ENCODE assay signal across 19 cellular contexts in the genomic region with DNA sequence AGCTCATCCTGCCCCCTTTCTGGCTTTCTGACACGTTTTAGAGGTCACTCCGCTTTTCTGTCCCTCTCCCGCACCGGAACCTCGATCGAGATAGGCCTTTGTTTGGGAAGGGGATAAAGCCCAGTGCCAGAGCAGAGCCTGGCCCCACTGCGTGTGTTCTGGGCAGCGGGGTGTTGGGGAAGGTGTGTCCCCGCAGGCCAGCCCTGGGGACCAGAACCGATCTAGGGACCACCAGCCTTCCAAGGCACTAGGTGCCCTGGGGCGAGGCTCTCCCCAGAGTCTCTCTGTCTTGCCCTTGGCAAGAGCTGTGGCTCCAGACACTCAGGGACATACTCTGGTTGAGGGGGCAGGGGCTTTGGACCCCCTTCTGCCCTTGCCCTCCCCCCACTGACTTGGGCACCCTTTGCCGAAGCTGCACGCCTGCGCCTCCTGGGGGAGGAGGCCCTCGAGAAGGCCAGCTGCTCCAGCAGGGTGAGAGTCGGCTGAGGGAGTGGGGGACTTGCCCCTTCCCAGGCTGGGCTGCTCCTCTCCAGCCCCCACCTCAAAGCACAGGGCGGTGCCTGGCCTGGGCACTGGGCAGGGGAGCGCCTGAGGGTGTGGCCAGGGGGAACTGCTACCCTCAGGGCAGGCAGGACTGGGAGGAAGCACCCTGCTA. TPM values are rescaled to one million over a fixed set of nuclear protein-coding genes. Genes with fewer than 3 reads are reported as not detected.
"Had no signal": no experiment of that assay in that cellular context is flagged by ENCODE, and none has a peak within 500 bp of the region (broad histone marks: within the 10 kb centered on the region; RNA-seq: fewer than 3 reads in every experiment).

No MANE protein-coding gene starts in this region.

- H3K27me3 Mint-ChIP-seq: activated naive CD4-positive, alpha-beta T cell treated with anti-CD3 and anti-CD28 coated beads, Interleukin-2, amount 50 U/mL, for 24 hours; activated T-cell treated with anti-CD3 and anti-CD28 coated beads, Interleukin-2, amount 50 U/mL, for 24 hours had no signal

- H2AFZ ChIP-seq: hepatocyte had no signal

- H3K4me2 ChIP-seq: hepatocyte had no signal

- ATAC-seq: activated CD8-positive, alpha-beta memory T cell treated with anti-CD3 and anti-CD28 coated beads, Interleukin-2, amount 10 ng/mL, durations not matched to agents 7 days and 5 days; left lung; stimulated activated memory B cell treated with anti-CD40 and anti-IgM and Interleukin-4, amounts not matched to agents 10 μg/mL and 1 μg/mL and 100 μg/mL, for 72 hours had no signal

- H3K27me3 ChIP-seq: hepatocyte had no signal

- H3K4me3 Mint-ChIP-seq: activated CD8-positive, alpha-beta memory T cell treated with anti-CD3 and anti-CD28 coated beads, Interleukin-2, amount 10 ng/mL, durations not matched to agents 7 days and 5 days; activated naive CD4-positive, alpha-beta T cell treated with anti-CD3 and anti-CD28 coated beads, Interleukin-2, amount 50 U/mL, for 24 hours; activated T-cell treated with anti-CD3 and anti-CD28 coated beads, Interleukin-2, amount 50 U/mL, for 24 hours; nephron; stimulated activated memory B cell treated with anti-CD40 and anti-IgM and Interleukin-4, amounts not matched to agents 10 μg/mL and 1 μg/mL and 100 μg/mL, for 72 hours had no signal

- H3K27ac Mint-ChIP-seq: activated CD8-positive, alpha-beta memory T cell treated with anti-CD3 and anti-CD28 coated beads, Interleukin-2, amount 10 ng/mL, durations not matched to agents 7 days and 5 days; activated naive CD4-positive, alpha-beta T cell treated with anti-CD3 and anti-CD28 coated beads, Interleukin-2, amount 50 U/mL, for 24 hours; activated T-cell treated with anti-CD3 and anti-CD28 coated beads, Interleukin-2, amount 50 U/mL, for 24 hours; nephron; stimulated activated memory B cell treated with anti-CD40 and anti-IgM and Interleukin-4, amounts not matched to agents 10 μg/mL and 1 μg/mL and 100 μg/mL, for 72 hours had no signal

- DNase-seq: activated CD4-positive, alpha-beta T cell treated with anti-CD3 and anti-CD28 coated beads, Interleukin-2, amount 50 U/mL, for 48 hours; activated CD8-positive, alpha-beta memory T cell treated with anti-CD3 and anti-CD28 coated beads, Interleukin-2, amount 10 ng/mL, durations not matched to agents 7 days and 5 days; activated effector memory CD4-positive, alpha-beta T cell treated with Interleukin-2 at 50 U/mL for 16 hours; activated T-cell treated with anti-CD3 and anti-CD28 coated beads, Interleukin-2, amount 50 U/mL, for 24 hours; caudate nucleus; effector CD4-positive, alpha-beta T cell; esophagus squamous epithelium; substantia nigra; T-helper 1 cell; T1000; transverse colon had no signal

- H3K27ac ChIP-seq: coronary artery, esophagus squamous epithelium, hepatocyte, left lung, transverse colon had no signal

- H3K4me1 ChIP-seq: left lung, transverse colon had no signal

- H3K4me1 Mint-ChIP-seq: activated CD8-positive, alpha-beta memory T cell treated with anti-CD3 and anti-CD28 coated beads, Interleukin-2, amount 10 ng/mL, durations not matched to agents 7 days and 5 days; activated naive CD4-positive, alpha-beta T cell treated with anti-CD3 and anti-CD28 coated beads, Interleukin-2, amount 50 U/mL, for 24 hours had no signal

- H3K9me3 Mint-ChIP-seq: activated naive CD4-positive, alpha-beta T cell treated with anti-CD3 and anti-CD28 coated beads, Interleukin-2, amount 50 U/mL, for 24 hours had no signal

- H3K9me3 ChIP-seq: esophagus squamous epithelium, transverse colon had no signal

- H3K36me3 Mint-ChIP-seq: activated CD8-positive, alpha-beta memory T cell treated with anti-CD3 and anti-CD28 coated beads, Interleukin-2, amount 10 ng/mL, durations not matched to agents 7 days and 5 days; activated naive CD4-positive, alpha-beta T cell treated with anti-CD3 and anti-CD28 coated beads, Interleukin-2, amount 50 U/mL, for 24 hours had no signal

- H3K36me3 ChIP-seq: esophagus squamous epithelium, left lung, transverse colon had no signal

- H3K79me2 ChIP-seq: hepatocyte had no signal

- H3K4me3 ChIP-seq: coronary artery, esophagus squamous epithelium, hepatocyte, left lung, transverse colon had no signal

RNA-seq across cellular contexts. Expression of a gene that starts 29.8 kb away (rescaled TPM):
- total RNA-seq: osteocyte, SK-MEL-5 had no signal
